In genomic region chr4:10029403-10029802, GRCh38 we compare ENCODE assay signal across 1 cellular context.
TF ChIP-seq lines count a peak whose summit lies in the region.

No MANE protein-coding gene starts in this region.

TF ChIP-seq in A549, 52 proteins besides CTCF, POLR2A, EP300 and RAD21 (continued from another document):
- TF ChIP-seq REST (IDR thresholded peaks at IDR 0.05) (no peak), CHD2 (IDR thresholded peaks at IDR 0.05; ENCODE audit: low read length, partially characterized antibody) (no peak), PBX3 (IDR thresholded peaks at IDR 0.05) (no peak), ZNF302 (CRISPR knock-in tag; IDR thresholded peaks at IDR 0.05) (no peak), BHLHE40 (IDR thresholded peaks at IDR 0.05; ENCODE audit: low read depth, low read length) (no peak), ESRRA (IDR thresholded peaks at IDR 0.05; ENCODE audit: borderline replicate concordance, low read length) (no peak), RNF2 (IDR thresholded peaks at IDR 0.05; ENCODE audit: borderline replicate concordance, low read depth) (no peak), ZFP36 (IDR thresholded peaks at IDR 0.05; ENCODE audit: borderline replicate concordance, partially characterized antibody) (no peak), HMGXB4 (CRISPR knock-in tag; IDR thresholded peaks at IDR 0.05; ENCODE audit: borderline replicate concordance) (no peak), CBX2 (IDR thresholded peaks at IDR 0.05; ENCODE audit: borderline replicate concordance, low read depth) (no peak), FOXS1 (CRISPR knock-in tag; IDR thresholded peaks at IDR 0.05) (no peak), NFE2L2 (conservative IDR thresholded peaks at IDR 0.05; ENCODE audit: low read length) (no peak), E2F6 (IDR thresholded peaks at IDR 0.05; ENCODE audit: borderline replicate concordance, low read depth) (no peak), SREBF2 (IDR thresholded peaks at IDR 0.05) (no peak), HDAC2 (IDR thresholded peaks at IDR 0.05) (no peak)
